12 cellular contexts compared by ENCODE assay signal in genomic region chr6:107539409-107539808, GRCh38. TPM values are rescaled to one million over a fixed set of nuclear protein-coding genes. Genes with fewer than 3 reads are reported as not detected.
DNase-seq lines count a peak whose midpoint lies in the region; ATAC-seq and TF ChIP-seq lines count a peak whose summit lies in the region.
"Had no signal": no experiment of that assay in that cellular context is flagged by ENCODE, and none has a peak within 500 bp of the region (broad histone marks: within the 10 kb centered on the region; RNA-seq: fewer than 3 reads in every experiment).

No MANE protein-coding gene starts in this region.

- H3K9me3 ChIP-seq in HAP-1 (no peaks in the 10 kb centered on the region), OCI-LY1 (ENCODE audit: low read length) (no peaks in the 10 kb centered on the region), fibroblast of lung (ENCODE audit: control insufficient read depth, insufficient read depth, low read depth, low read length) (no peaks in the 10 kb centered on the region)
- H3K9me3 ChIP-seq: left ventricle myocardium inferior, transverse colon had no signal

- ATAC-seq in HG02588 (IDR thresholded peaks at IDR 0.05; ENCODE audit: unreplicated experiment): no peak
- ATAC-seq in GM19324 (IDR thresholded peaks at IDR 0.05; ENCODE audit: low FRiP score, unreplicated experiment): no peak

- peaks cover 24% of the 10 kb centered on the region for H3K4me1 Mint-ChIP-seq in progenitor cell of endocrine pancreas (ENCODE audit: low read depth)

- H3K4me2 ChIP-seq in OCI-LY1 (ENCODE audit: low read length) (peak overlapping the region; percentile 22; the same call in 1 of the 2 replicates), fibroblast of lung (ENCODE audit: extremely low read depth, insufficient read depth, low read length) (no peak overlapping the region)

- H3F3A ChIP-seq in OCI-LY1 (ENCODE audit: insufficient read depth, low read length): peaks cover 5% of the 10 kb centered on the region; the same call in 1 of the 2 replicates

- peaks cover 7% of the 10 kb centered on the region for H3K36me3 Mint-ChIP-seq in progenitor cell of endocrine pancreas (ENCODE audit: insufficient read depth)

- peak overlapping the region; percentile 63 for H3K27ac Mint-ChIP-seq in progenitor cell of endocrine pancreas

- H3K27ac ChIP-seq in OCI-LY1 (ENCODE audit: low read depth, low read length, poor library complexity, severe bottlenecking) (peak overlapping the region; percentile 94), fibroblast of lung (ENCODE audit: insufficient read depth, low read length) (no peak overlapping the region)
- H3K27ac ChIP-seq: brain microvascular endothelial cell, left ventricle myocardium inferior, transverse colon had no signal

- H3K27me3 ChIP-seq in HAP-1 (ENCODE audit: low read depth) (no peaks in the 10 kb centered on the region), OCI-LY1 (ENCODE audit: insufficient read depth, low read length) (no peaks in the 10 kb centered on the region), fibroblast of lung (ENCODE audit: control insufficient read depth, insufficient read depth, low read length) (no peaks in the 10 kb centered on the region)
- H3K27me3 ChIP-seq: brain microvascular endothelial cell, transverse colon had no signal

- H3K4me3 ChIP-seq in HAP-1 (no peak overlapping the region), OCI-LY1 (ENCODE audit: low read depth, low read length, poor library complexity, severe bottlenecking) (no peak overlapping the region), fibroblast of lung (replicated peaks in 1 of 4; ENCODE audit: control extremely low read depth in 1 of 4, insufficient read depth in 1 of 4, low read depth in 3 of 4, low read length in 4 of 4) (no peak overlapping the region)
- H3K4me3 ChIP-seq: left ventricle myocardium inferior, transverse colon had no signal

- H3K9me2 ChIP-seq in OCI-LY1 (ENCODE audit: low read depth, low read length): no peaks in the 10 kb centered on the region

- H2AFZ ChIP-seq in OCI-LY1 (ENCODE audit: low read length) (no peak overlapping the region), fibroblast of lung (ENCODE audit: low read length) (no peak overlapping the region)

- H4K20me1 ChIP-seq in OCI-LY1 (ENCODE audit: insufficient read depth, low read length) (no peaks in the 10 kb centered on the region), fibroblast of lung (ENCODE audit: control insufficient read depth, extremely low read depth, insufficient read depth, low read length) (no peaks in the 10 kb centered on the region)

- no peaks in the 10 kb centered on the region for H3K27me3 Mint-ChIP-seq in progenitor cell of endocrine pancreas

- H3K9me3 Mint-ChIP-seq in progenitor cell of endocrine pancreas (ENCODE audit: low read depth): no peaks in the 10 kb centered on the region

- DNase-seq in HAP-1 (ENCODE audit: low spot score in 2 of 2): peak; percentile 57 to 77
- peak; percentile 29 to 75 for DNase-seq in fibroblast of lung (ENCODE audit: low read depth in 2 of 2)
- DNase-seq in progenitor cell of endocrine pancreas (ENCODE audit: low spot score, unreplicated experiment): no peak
- no peak for DNase-seq in GF-D8 (lab: John Stamatoyannopoulos, UW)
- DNase-seq in activated CD4-positive, alpha-beta T cell treated with anti-CD3 and anti-CD28 coated beads, Interleukin-2, amount 50 U/mL, for 1 hour: no peak
- DNase-seq: brain microvascular endothelial cell, left ventricle myocardium inferior, NCI-H526 treated with DMSO at 0.1 percent for 48 hours, transverse colon had no signal

- in situ Hi-C loops in HAP-1 (cut with MboI; ENCODE audit: low sequenced_read_pairs): no loop called here

- H3K4me3 Mint-ChIP-seq in progenitor cell of endocrine pancreas (ENCODE audit: low read depth): peak overlapping the region; percentile 8

- no peak for TF ChIP-seq CTCF in OCI-LY1 (IDR thresholded peaks at IDR 0.05; ENCODE audit: low read length)
- TF ChIP-seq CTCF in fibroblast of lung (conservative IDR thresholded peaks at IDR 0.05 in 1 of 2, IDR thresholded peaks at IDR 0.05 in 1 of 2; ENCODE audit: low read depth in 1 of 2, low read length in 2 of 2): no peak
- no peak for TF ChIP-seq CTCF in progenitor cell of endocrine pancreas (IDR thresholded peaks at IDR 0.05; ENCODE audit: unreplicated experiment)

- peaks cover 4% of the 10 kb centered on the region; the same call in 1 of the 2 replicates for H3K36me3 ChIP-seq in HAP-1 (replicated peaks)
- H3K36me3 ChIP-seq in OCI-LY1 (ENCODE audit: insufficient read depth, low read length): peaks cover 72% of the 10 kb centered on the region; the same call in 1 of the 2 replicates
- no peaks in the 10 kb centered on the region for H3K36me3 ChIP-seq in fibroblast of lung (ENCODE audit: control insufficient read depth, insufficient read depth, low read length)
- H3K36me3 ChIP-seq: brain microvascular endothelial cell, left ventricle myocardium inferior, transverse colon had no signal

- peak overlapping the region; percentile 33; the same call in 1 of the 2 replicates for H3K9ac ChIP-seq in OCI-LY1 (ENCODE audit: low read length)
- H3K9ac ChIP-seq in fibroblast of lung (ENCODE audit: insufficient read depth, low read length): no peak overlapping the region

- H3K79me2 ChIP-seq in OCI-LY1 (ENCODE audit: insufficient read depth, low read length) (0 out of 2 replicates have a peak, but pooled peaks cover 5% of the 10 kb centered on the region), fibroblast of lung (ENCODE audit: control insufficient read depth, insufficient read depth, low read length) (no peaks in the 10 kb centered on the region)

- peaks cover 52% of the 10 kb centered on the region for H3K4me1 ChIP-seq in HAP-1
- peaks cover 62% of the 10 kb centered on the region for H3K4me1 ChIP-seq in OCI-LY1 (ENCODE audit: insufficient read depth, low read length, severe bottlenecking)
- no peaks in the 10 kb centered on the region for H3K4me1 ChIP-seq in fibroblast of lung (ENCODE audit: control insufficient read depth, extremely low read depth, insufficient read depth, low read length)

RNA-seq across cellular contexts. Expression of gene SOBP, which starts 49.5 kb away (rescaled TPM):
- total RNA-seq in fibroblast of lung (5.6 and 6.3 TPM in 2 replicates), progenitor cell of endocrine pancreas (15.4 and 17.0 TPM in 2 replicates)
- 2.3 and 2.7 TPM in 2 replicates for polyA plus RNA-seq in fibroblast of lung
- polyA plus RNA-seq in fibroblast of lung (2012): 7.4 and 10.4 TPM in 2 replicates
- polyA minus RNA-seq in fibroblast of lung (ENCODE audit: low replicate concordance): 1.3 and 3.3 TPM in 2 replicates

Comparison
In these comparisons a context has a peak if more than half of its experiments do, and no peak if none do; other contexts are left out.
1. DNase-seq: peak in HAP-1 (2 of 2) and fibroblast of lung (2 of 2); none in progenitor cell of endocrine pancreas (single experiment), GF-D8 (single experiment) and activated CD4-positive, alpha-beta T cell treated with anti-CD3 and anti-CD28 coated beads, Interleukin-2, amount 50 U/mL, for 1 hour (single experiment).